8 cellular contexts compared by ENCODE assay signal in genomic region chr20:51631011-51631950, GRCh38.
DNase-seq lines count a peak whose midpoint lies in the region; ATAC-seq and TF ChIP-seq lines count a peak whose summit lies in the region.

No MANE protein-coding gene starts in this region.

- H3K9me3 Mint-ChIP-seq in activated T-helper 2 cell treated with anti-CD3 and anti-CD28 coated beads, Interferon-gamma antibody, Interleukin-2, Interleukin-4, amounts not matched to agents 10 μg/mL and 5 μg/mL and 100 μg/mL, durations not matched to agents 14 hours and 24 hours and 36 hours, result no peaks in the 10 kb centered on the region

- intact Hi-C loops in activated T-helper 2 cell treated with anti-CD3 and anti-CD28 coated beads, Interferon-gamma antibody, Interleukin-2, Interleukin-4, amounts not matched to agents 10 μg/mL and 5 μg/mL and 100 μg/mL, durations not matched to agents 14 hours and 24 hours and 36 hours (cut with micrococcal nuclease), result loop anchor here (5.0 to 10.0 kb wide), 4 partner anchors 66 to 416 kb away; no protein-coding TSS in a partner anchor
- intact Hi-C loops in left ventricle myocardium inferior (cut with micrococcal nuclease), result loop anchor here (10.0 kb wide), 1 partner anchor 454 kb away; no protein-coding TSS in a partner anchor

- POLR2A ChIA-PET in AG04449 (lab: Yijun Ruan, JAX), result no interaction called here

- peak overlapping the region; percentile 82 for H3K27ac Mint-ChIP-seq in activated T-helper 2 cell treated with anti-CD3 and anti-CD28 coated beads, Interferon-gamma antibody, Interleukin-2, Interleukin-4, amounts not matched to agents 10 μg/mL and 5 μg/mL and 100 μg/mL, durations not matched to agents 14 hours and 24 hours and 36 hours

- peak overlapping the region; percentile 18 for H3K4me3 Mint-ChIP-seq in activated T-helper 2 cell treated with anti-CD3 and anti-CD28 coated beads, Interferon-gamma antibody, Interleukin-2, Interleukin-4, amounts not matched to agents 10 μg/mL and 5 μg/mL and 100 μg/mL, durations not matched to agents 14 hours and 24 hours and 36 hours (ENCODE audit: low read depth)

- CTCF ChIA-PET in AG04449 (lab: Yijun Ruan, JAX), result interaction anchor here (0.6 to 4.1 kb wide), 3 partner anchors 9 to 638 kb away, joined by 3 to 17 read pairs (median 3); no protein-coding TSS in a partner anchor

- H3K4me1 Mint-ChIP-seq in activated T-helper 2 cell treated with anti-CD3 and anti-CD28 coated beads, Interferon-gamma antibody, Interleukin-2, Interleukin-4, amounts not matched to agents 10 μg/mL and 5 μg/mL and 100 μg/mL, durations not matched to agents 14 hours and 24 hours and 36 hours (ENCODE audit: low read depth), result peaks cover 58% of the 10 kb centered on the region

- no peak for ATAC-seq in HG03521 (IDR thresholded peaks at IDR 0.05; ENCODE audit: unreplicated experiment)
- ATAC-seq in GM21367 (IDR thresholded peaks at IDR 0.05; ENCODE audit: unreplicated experiment), result no peak

- in situ Hi-C loops in KBM-7 (cut with MboI; ENCODE audit: low pct_unique_long_range_greater_than_20kb, low sequenced_read_pairs), result loop anchor here (25.0 kb wide), 1 partner anchor 456 kb away; no protein-coding TSS in a partner anchor

- DNase-seq in AG04449 (ENCODE audit: low read depth, low spot score) (peak; percentile 94), KBM-7 (peak; percentile 86), left ventricle myocardium inferior (peak; percentile 40), smooth muscle cell of the brain vasculature (ENCODE audit: low read depth, low spot score) (peak; percentile 92), NCI-H2107 (lab: John Stamatoyannopoulos, UW) (no peak)
- peak; percentile 35 for DNase-seq in activated T-helper 2 cell treated with anti-CD3 and anti-CD28 coated beads, Interferon-gamma antibody, Interleukin-2, Interleukin-4, amounts not matched to agents 10 μg/mL and 5 μg/mL and 100 μg/mL, durations not matched to agents 14 hours and 24 hours and 36 hours (ENCODE audit: low spot score)

- peaks cover 51% of the 10 kb centered on the region for H3K4me1 ChIP-seq in left ventricle myocardium inferior

- no peaks in the 10 kb centered on the region for H3K27me3 ChIP-seq in left ventricle myocardium inferior (ENCODE audit: low read depth)

- H3K36me3 ChIP-seq in left ventricle myocardium inferior, result peaks cover 7% of the 10 kb centered on the region

- TF ChIP-seq CTCF in AG04449 (IDR thresholded peaks at IDR 0.05; ENCODE audit: insufficient read depth, low read length, missing control alignments), result no peak
- TF ChIP-seq CTCF in left ventricle myocardium inferior (IDR thresholded peaks at IDR 0.05; ENCODE audit: borderline replicate concordance), result no peak

- no peaks in the 10 kb centered on the region for H3K9me3 ChIP-seq in left ventricle myocardium inferior (replicated peaks)

- peaks cover 3% of the 10 kb centered on the region for H3K36me3 Mint-ChIP-seq in activated T-helper 2 cell treated with anti-CD3 and anti-CD28 coated beads, Interferon-gamma antibody, Interleukin-2, Interleukin-4, amounts not matched to agents 10 μg/mL and 5 μg/mL and 100 μg/mL, durations not matched to agents 14 hours and 24 hours and 36 hours (ENCODE audit: low read depth)

- H3K27ac ChIP-seq in left ventricle myocardium inferior (replicated peaks), result peak overlapping the region; percentile 86

- H3K4me3 ChIP-seq in AG04449 (ENCODE audit: low read depth, low read length), result peak overlapping the region; percentile 6
- peak overlapping the region; percentile 30 for H3K4me3 ChIP-seq in left ventricle myocardium inferior

- peaks cover 13% of the 10 kb centered on the region for H3K27me3 Mint-ChIP-seq in activated T-helper 2 cell treated with anti-CD3 and anti-CD28 coated beads, Interferon-gamma antibody, Interleukin-2, Interleukin-4, amounts not matched to agents 10 μg/mL and 5 μg/mL and 100 μg/mL, durations not matched to agents 14 hours and 24 hours and 36 hours (ENCODE audit: low read depth)
